In the genomic region with DNA sequence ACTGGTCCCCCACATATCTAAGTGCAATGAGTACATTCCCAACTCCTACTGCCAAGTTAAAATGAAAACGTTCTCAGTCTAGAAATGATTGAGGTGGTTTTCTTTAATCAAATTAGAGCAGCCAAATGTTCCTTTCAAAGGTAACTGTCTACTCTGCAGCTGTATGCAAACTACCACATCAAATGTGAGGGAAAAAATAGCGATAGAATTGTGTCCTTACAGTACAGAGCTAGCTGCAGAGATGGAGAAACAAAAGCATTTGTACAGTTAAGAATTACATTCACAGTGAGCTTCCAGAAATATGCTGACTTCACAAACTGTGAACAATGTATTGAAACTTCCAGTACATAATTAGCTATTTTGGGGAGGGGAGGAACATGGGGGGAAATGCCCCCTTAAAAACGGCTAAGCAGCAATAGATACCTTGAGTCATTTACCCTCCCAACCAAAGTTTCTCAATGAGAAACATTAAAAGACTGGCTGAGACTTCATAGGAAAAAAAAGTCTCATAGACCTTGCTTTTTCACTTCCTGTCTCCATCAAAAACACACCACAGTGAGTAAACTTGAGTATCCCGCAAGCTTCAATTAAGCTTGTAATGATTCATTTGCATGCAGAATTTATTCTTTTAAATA, we compare ENCODE assay signal across 1 cellular context.
TF ChIP-seq lines count a peak whose summit lies in the region.

No MANE protein-coding gene starts in this region.

TF ChIP-seq in WTC11, 78 proteins besides CTCF, POLR2A, EP300 and RAD21 (continued from another document):
- TF ChIP-seq, protein P1, sequence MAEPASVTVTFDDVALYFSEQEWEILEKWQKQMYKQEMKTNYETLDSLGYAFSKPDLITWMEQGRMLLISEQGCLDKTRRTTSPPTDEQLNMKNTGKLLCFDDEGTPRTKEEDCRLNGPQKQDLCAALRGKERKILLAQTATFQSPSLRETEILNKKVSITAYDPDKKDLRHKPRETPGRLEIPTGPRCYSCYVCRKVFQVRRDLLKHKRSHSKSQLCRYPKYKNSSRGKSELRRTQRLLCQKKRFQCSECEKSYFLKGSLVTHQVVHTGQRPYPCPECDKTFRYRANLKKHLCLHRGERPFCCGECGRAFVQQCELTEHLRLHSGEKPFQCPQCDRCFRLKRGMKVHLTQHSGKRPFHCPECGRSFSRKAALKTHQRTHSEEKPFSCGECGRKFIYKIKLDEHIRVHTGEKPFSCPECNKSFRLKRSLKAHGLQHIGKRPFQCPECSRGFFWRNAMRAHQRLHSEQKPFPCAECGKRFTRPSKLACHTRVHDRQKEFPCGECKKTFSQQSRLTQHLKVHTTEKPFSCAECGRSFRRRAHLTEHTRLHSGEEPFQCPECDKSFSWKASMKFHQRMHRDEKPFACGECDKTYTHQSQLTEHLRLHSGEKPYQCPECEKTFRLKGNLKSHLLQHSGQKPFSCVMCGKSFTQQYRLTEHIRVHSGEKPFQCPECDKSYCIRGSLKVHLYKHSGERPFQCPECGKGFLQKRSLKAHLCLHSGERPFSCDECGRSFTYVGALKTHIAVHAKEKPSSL (CRISPR knock-in tag; conservative IDR thresholded peaks at IDR 0.05), result no peak
- TF ChIP-seq ZNF219 (CRISPR knock-in tag; IDR thresholded peaks at IDR 0.05; ENCODE audit: borderline replicate concordance), result no peak
- no peak for TF ChIP-seq GRHL2 (CRISPR knock-in tag; IDR thresholded peaks at IDR 0.05; ENCODE audit: insufficient replicate concordance, severe bottlenecking)
